9 cellular contexts compared by ENCODE assay signal in genomic region chr7:2821161-2821841, GRCh38. TPM values are rescaled to one million over a fixed set of nuclear protein-coding genes. Genes with fewer than 3 reads are reported as not detected.
A peak's percentile ranks its signal among the peaks of the same experiment; 100 is the strongest.
DNase-seq lines count a peak whose midpoint lies in the region; ATAC-seq and TF ChIP-seq lines count a peak whose summit lies in the region.
"Had no signal": no experiment of that assay in that cellular context is flagged by ENCODE, and none has a peak within 500 bp of the region (broad histone marks: within the 10 kb centered on the region; RNA-seq: fewer than 3 reads in every experiment).

No MANE protein-coding gene starts in this region.

- H3K23ac ChIP-seq in mesendoderm (ENCODE audit: low read length), result no peak overlapping the region

- H3K18ac ChIP-seq in mesendoderm (ENCODE audit: low read length), result no peak overlapping the region

- H3K4me2 ChIP-seq in mesendoderm (ENCODE audit: low read length), result no peak overlapping the region

- no CpG with 5 or more reads among the region's 12 CpGs for WGBS in mesendoderm (ENCODE audit: extremely low coverage, insufficient coverage, low lambda C conversion rate)

- H3K27ac ChIP-seq in mesendoderm (ENCODE audit: low read depth, low read length), result peak overlapping the region; percentile 64

- H2AK5ac ChIP-seq in mesendoderm (ENCODE audit: low read length), result no peak overlapping the region

- no peak for TF ChIP-seq CTCF in GM20000 (IDR thresholded peaks at IDR 0.05; ENCODE audit: extremely low read depth, missing control alignments)

- H3K79me1 ChIP-seq in mesendoderm (ENCODE audit: low read length), result peaks cover 23% of the 10 kb centered on the region

- peak; percentile 63 for DNase-seq in COR-L47 (lab: John Stamatoyannopoulos, UW)
- peak; percentile 61 for DNase-seq in GM20000 (ENCODE audit: low spot score)
- peak; percentile 82 for DNase-seq in NAMALWA (ENCODE audit: low spot score)
- DNase-seq in T47D (ENCODE audit: low read depth in 1 of 2, low spot score in 1 of 2), result peak; percentile 35 to 54
- peak; percentile 75 for DNase-seq in mesendoderm
- DNase-seq in NCI-H1436 treated with DMSO at 0.1 percent for 48 hours (lab: John Stamatoyannopoulos, UW), result no peak

- H3K27me3 ChIP-seq in mesendoderm (ENCODE audit: insufficient read depth, low read length, poor library complexity), result no peaks in the 10 kb centered on the region

- no peak overlapping the region for H2BK15ac ChIP-seq in mesendoderm (replicated peaks; ENCODE audit: low read depth)

- no peak overlapping the region for H2BK120ac ChIP-seq in mesendoderm (ENCODE audit: low read depth, low read length)

- H4K5ac ChIP-seq in mesendoderm (ENCODE audit: low read length), result no peak overlapping the region

- H3K56ac ChIP-seq in mesendoderm (ENCODE audit: low read length), result peak overlapping the region; percentile 64

- no peak overlapping the region for H3K4me3 ChIP-seq in mesendoderm (ENCODE audit: low read length)
- H3K4me3 ChIP-seq: psoas muscle had no signal

- no peak overlapping the region for H3K4ac ChIP-seq in mesendoderm (ENCODE audit: low read depth, low read length)

- no peak for ATAC-seq in HG02763 (IDR thresholded peaks at IDR 0.05; ENCODE audit: unreplicated experiment)
- no peak for ATAC-seq in HG03139 (IDR thresholded peaks at IDR 0.05; ENCODE audit: unreplicated experiment)

- peaks cover 27% of the 10 kb centered on the region for H3K4me1 ChIP-seq in mesendoderm (ENCODE audit: control insufficient read depth, low read depth, low read length)

- peak overlapping the region; percentile 25 for H3K9ac ChIP-seq in mesendoderm (ENCODE audit: low read length)

- no peak overlapping the region for H4K8ac ChIP-seq in mesendoderm (ENCODE audit: low read depth, low read length)

- in situ Hi-C loops in T47D (cut with HindIII; ENCODE audit: low pct_unique_long_range_greater_than_20kb, low sequenced_read_pairs), result no loop called here

- H2BK5ac ChIP-seq in mesendoderm (ENCODE audit: low read length), result no peak overlapping the region

- no peaks in the 10 kb centered on the region for H3K36me3 ChIP-seq in mesendoderm (ENCODE audit: control insufficient read depth, insufficient read depth, low read length)

- H3K79me2 ChIP-seq in mesendoderm (ENCODE audit: control insufficient read depth, insufficient read depth, low read length), result peaks cover 81% of the 10 kb centered on the region

RNA-seq across cellular contexts. Expression of gene GNA12, which starts 22.8 kb away (rescaled TPM):
- 46.1 TPM for polyA plus RNA-seq in mesendoderm (2013, experiment 1 of 2)
- 47.4 TPM for polyA plus RNA-seq in mesendoderm (2013, experiment 2 of 2)
